Comparison of ENCODE assay signal across 10 cellular contexts in the genomic region with DNA sequence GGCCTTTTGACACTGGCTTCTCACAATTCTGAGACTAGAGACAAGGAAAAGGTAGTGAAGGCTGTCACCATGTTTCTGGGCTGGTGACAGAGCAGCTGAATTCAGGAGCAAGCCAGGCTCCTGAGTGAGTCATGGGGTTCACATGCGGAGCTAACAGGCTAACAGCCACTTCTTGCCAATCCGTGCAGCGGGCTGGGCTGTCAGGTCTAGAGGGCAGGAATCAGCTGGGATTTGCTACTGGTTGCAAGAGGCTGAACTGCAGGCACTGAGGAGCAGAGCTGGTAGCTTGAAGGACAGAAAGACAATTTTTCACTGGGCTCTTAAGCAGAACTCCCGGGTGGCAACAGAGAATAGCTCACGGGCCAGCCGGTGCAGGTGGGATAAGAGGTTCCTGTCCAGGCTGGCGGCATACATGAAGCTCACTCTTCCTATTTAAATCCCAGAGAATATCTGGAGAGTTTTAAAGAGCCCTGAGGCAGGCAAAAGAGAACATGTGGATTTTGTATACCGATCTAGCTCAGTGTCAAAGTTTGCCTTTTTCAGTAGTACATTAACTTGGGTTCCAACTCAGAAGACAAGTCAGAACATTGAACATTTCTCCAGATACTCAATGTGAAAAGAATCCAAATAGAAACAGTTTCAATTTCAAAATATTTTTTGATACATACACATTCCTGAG. TPM values are rescaled to one million over a fixed set of nuclear protein-coding genes. Genes with fewer than 3 reads are reported as not detected.
DNase-seq lines count a peak whose midpoint lies in the region; ATAC-seq and TF ChIP-seq lines count a peak whose summit lies in the region.
"Had no signal": no experiment of that assay in that cellular context is flagged by ENCODE, and none has a peak within 500 bp of the region (broad histone marks: within the 10 kb centered on the region; RNA-seq: fewer than 3 reads in every experiment).

No MANE protein-coding gene starts in this region.

- H3K9me3 ChIP-seq in PC-9 (ENCODE audit: insufficient read depth, low read depth) (no peaks in the 10 kb centered on the region), WERI-Rb-1 (ENCODE audit: severe bottlenecking) (no peaks in the 10 kb centered on the region)

- no peaks in the 10 kb centered on the region for H3K27me3 Mint-ChIP-seq in WTC11 (ENCODE audit: low read depth)

- no peak overlapping the region for H3K4me2 ChIP-seq in PC-9

- DNase-seq in C1 segment of cervical spinal cord (lab: John Stamatoyannopoulos, UW), result peak in 9 of 14 donors; percentile 8 to 48 (median 24)
- DNase-seq in WTC11 (ENCODE audit: low spot score), result no peak
- peak; percentile 84 for DNase-seq in cardiac septum (ENCODE audit: low spot score)
- peak; percentile 12 for DNase-seq in occipital lobe (lab: John Stamatoyannopoulos, UW)
- no peak for DNase-seq in NCI-H2081 (lab: John Stamatoyannopoulos, UW)
- DNase-seq in PC-9, result no peak
- DNase-seq in WERI-Rb-1, result no peak
- DNase-seq: NCI-H1694; stimulated activated CD4-positive, alpha-beta T cell treated with anti-CD3 and anti-CD28 coated beads, Interleukin-1b, Interleukin-23, amount 100 ng/mL, for 48 hours had no signal

- TF ChIP-seq CTCF in WTC11 (IDR thresholded peaks at IDR 0.05), result no peak
- TF ChIP-seq CTCF in PC-9 (conservative IDR thresholded peaks at IDR 0.05), result no peak
- no peak for TF ChIP-seq CTCF in WERI-Rb-1 (IDR thresholded peaks at IDR 0.05; ENCODE audit: low read depth, low read length)

- H3K27me3 ChIP-seq in PC-9 (ENCODE audit: insufficient read depth, low read depth), result peaks cover 44% of the 10 kb centered on the region
- no peaks in the 10 kb centered on the region for H3K27me3 ChIP-seq in WERI-Rb-1 (ENCODE audit: insufficient read depth, low read depth, severe bottlenecking)

- ATAC-seq in WTC11, result peak; percentile 24
- no peak for ATAC-seq in GM18868 (IDR thresholded peaks at IDR 0.05; ENCODE audit: unreplicated experiment)

- no TSS peak for BruUV-seq in PC-9 (replicated peaks; lab: Mats Ljungman, UMichigan)

- intact Hi-C loops in cardiac septum (cut with DNase I), result loop anchor here (5.0 to 10.0 kb wide), 3 partner anchors 105 to 302 kb away; no protein-coding TSS in a partner anchor
- intact Hi-C loops in PC-9 (cut with micrococcal nuclease; ENCODE audit: unreplicated experiment), result no loop called here

- no peaks in the 10 kb centered on the region for H3K4me1 ChIP-seq in PC-9 (replicated peaks; ENCODE audit: insufficient read depth)

- H3K36me3 Mint-ChIP-seq in WTC11, result no peaks in the 10 kb centered on the region

- no peak overlapping the region for H3K27ac ChIP-seq in PC-9
- no peak overlapping the region for H3K27ac ChIP-seq in WERI-Rb-1

- peaks cover 53% of the 10 kb centered on the region for H3K4me1 Mint-ChIP-seq in WTC11

- H3K79me2 ChIP-seq in PC-9 (ENCODE audit: low read depth), result no peaks in the 10 kb centered on the region

- POLR2A ChIA-PET in WTC11 (lab: Charles Lee), result interaction anchor here (0.7 kb wide), 1 partner anchor 33 kb away, joined by 3 read pairs; no protein-coding TSS in a partner anchor
- POLR2A ChIA-PET in PC-9 (lab: Charles Lee; ENCODE audit: unreplicated experiment), result no interaction called here

- H3K36me3 ChIP-seq in PC-9 (ENCODE audit: low read depth), result no peaks in the 10 kb centered on the region
- no peaks in the 10 kb centered on the region for H3K36me3 ChIP-seq in WERI-Rb-1

- H3K9me2 ChIP-seq in PC-9 (ENCODE audit: insufficient read depth), result no peaks in the 10 kb centered on the region

- no peaks in the 10 kb centered on the region for H4K20me1 ChIP-seq in PC-9 (ENCODE audit: insufficient read depth)

- no peaks in the 10 kb centered on the region for H3K9me3 Mint-ChIP-seq in WTC11

- H3F3A ChIP-seq in PC-9 (ENCODE audit: insufficient read depth, low read depth), result no peaks in the 10 kb centered on the region

- CTCF ChIA-PET in WTC11 (lab: Charles Lee) (interaction anchor here (0.9 to 2.0 kb wide), 4 partner anchors 46 to 277 kb away, joined by 3 to 12 read pairs (median 5); no protein-coding TSS in a partner anchor), PC-9 (lab: Charles Lee) (no interaction called here)

- H3K4me3 Mint-ChIP-seq in WTC11, result no peak overlapping the region

- no peak overlapping the region for H3K4me3 ChIP-seq in PC-9
- no peak overlapping the region for H3K4me3 ChIP-seq in WERI-Rb-1 (ENCODE audit: low read depth, low read length)

- no peak overlapping the region for H2AFZ ChIP-seq in PC-9

- H3K27ac Mint-ChIP-seq in WTC11, result no peak overlapping the region

TF ChIP-seq in WTC11, 78 proteins besides CTCF, POLR2A, EP300 and RAD21:
- TF ChIP-seq ETV6 (CRISPR knock-in tag; IDR thresholded peaks at IDR 0.05) (0 out of 2 replicates have a peak, but pooled peaks have one; percentile 21), NR1H2 (CRISPR knock-in tag; IDR thresholded peaks at IDR 0.05) (no peak), HMGA2 (CRISPR knock-in tag; IDR thresholded peaks at IDR 0.05) (no peak)
- TF ChIP-seq, protein P1, sequence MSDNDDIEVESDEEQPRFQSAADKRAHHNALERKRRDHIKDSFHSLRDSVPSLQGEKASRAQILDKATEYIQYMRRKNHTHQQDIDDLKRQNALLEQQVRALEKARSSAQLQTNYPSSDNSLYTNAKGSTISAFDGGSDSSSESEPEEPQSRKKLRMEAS (CRISPR knock-in tag; IDR thresholded peaks at IDR 0.05), result no peak
- TF ChIP-seq, protein P2, sequence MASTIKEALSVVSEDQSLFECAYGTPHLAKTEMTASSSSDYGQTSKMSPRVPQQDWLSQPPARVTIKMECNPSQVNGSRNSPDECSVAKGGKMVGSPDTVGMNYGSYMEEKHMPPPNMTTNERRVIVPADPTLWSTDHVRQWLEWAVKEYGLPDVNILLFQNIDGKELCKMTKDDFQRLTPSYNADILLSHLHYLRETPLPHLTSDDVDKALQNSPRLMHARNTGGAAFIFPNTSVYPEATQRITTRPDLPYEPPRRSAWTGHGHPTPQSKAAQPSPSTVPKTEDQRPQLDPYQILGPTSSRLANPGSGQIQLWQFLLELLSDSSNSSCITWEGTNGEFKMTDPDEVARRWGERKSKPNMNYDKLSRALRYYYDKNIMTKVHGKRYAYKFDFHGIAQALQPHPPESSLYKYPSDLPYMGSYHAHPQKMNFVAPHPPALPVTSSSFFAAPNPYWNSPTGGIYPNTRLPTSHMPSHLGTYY (CRISPR knock-in tag; IDR thresholded peaks at IDR 0.05), result no peak
- TF ChIP-seq, protein P3, sequence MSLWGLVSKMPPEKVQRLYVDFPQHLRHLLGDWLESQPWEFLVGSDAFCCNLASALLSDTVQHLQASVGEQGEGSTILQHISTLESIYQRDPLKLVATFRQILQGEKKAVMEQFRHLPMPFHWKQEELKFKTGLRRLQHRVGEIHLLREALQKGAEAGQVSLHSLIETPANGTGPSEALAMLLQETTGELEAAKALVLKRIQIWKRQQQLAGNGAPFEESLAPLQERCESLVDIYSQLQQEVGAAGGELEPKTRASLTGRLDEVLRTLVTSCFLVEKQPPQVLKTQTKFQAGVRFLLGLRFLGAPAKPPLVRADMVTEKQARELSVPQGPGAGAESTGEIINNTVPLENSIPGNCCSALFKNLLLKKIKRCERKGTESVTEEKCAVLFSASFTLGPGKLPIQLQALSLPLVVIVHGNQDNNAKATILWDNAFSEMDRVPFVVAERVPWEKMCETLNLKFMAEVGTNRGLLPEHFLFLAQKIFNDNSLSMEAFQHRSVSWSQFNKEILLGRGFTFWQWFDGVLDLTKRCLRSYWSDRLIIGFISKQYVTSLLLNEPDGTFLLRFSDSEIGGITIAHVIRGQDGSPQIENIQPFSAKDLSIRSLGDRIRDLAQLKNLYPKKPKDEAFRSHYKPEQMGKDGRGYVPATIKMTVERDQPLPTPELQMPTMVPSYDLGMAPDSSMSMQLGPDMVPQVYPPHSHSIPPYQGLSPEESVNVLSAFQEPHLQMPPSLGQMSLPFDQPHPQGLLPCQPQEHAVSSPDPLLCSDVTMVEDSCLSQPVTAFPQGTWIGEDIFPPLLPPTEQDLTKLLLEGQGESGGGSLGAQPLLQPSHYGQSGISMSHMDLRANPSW (CRISPR knock-in tag; conservative IDR thresholded peaks at IDR 0.05; ENCODE audit: low read depth), result no peak

RNA-seq across cellular contexts. Expression of a gene that starts 1.2 kb away (rescaled TPM):
- total RNA-seq in WTC11 (2021), result 0.50 to 0.82 TPM (median 0.55 TPM) in 3 replicates
- 10.6 TPM for total RNA-seq in cardiac septum
- 14.0 TPM for total RNA-seq in occipital lobe
- total RNA-seq in PC-9 (2021), result not detected in 2 replicates

Comparison
In these comparisons a context has a peak if more than half of its experiments do, and no peak if none do; other contexts are left out.
1. DNase-seq: peak in C1 segment of cervical spinal cord (9 of 14), cardiac septum (single experiment) and occipital lobe (single experiment); none in WTC11 (single experiment), NCI-H2081 (0 of 2), PC-9 (0 of 2) and WERI-Rb-1 (single experiment).